ENCODE assay signal across 16 cellular contexts in the genomic region with DNA sequence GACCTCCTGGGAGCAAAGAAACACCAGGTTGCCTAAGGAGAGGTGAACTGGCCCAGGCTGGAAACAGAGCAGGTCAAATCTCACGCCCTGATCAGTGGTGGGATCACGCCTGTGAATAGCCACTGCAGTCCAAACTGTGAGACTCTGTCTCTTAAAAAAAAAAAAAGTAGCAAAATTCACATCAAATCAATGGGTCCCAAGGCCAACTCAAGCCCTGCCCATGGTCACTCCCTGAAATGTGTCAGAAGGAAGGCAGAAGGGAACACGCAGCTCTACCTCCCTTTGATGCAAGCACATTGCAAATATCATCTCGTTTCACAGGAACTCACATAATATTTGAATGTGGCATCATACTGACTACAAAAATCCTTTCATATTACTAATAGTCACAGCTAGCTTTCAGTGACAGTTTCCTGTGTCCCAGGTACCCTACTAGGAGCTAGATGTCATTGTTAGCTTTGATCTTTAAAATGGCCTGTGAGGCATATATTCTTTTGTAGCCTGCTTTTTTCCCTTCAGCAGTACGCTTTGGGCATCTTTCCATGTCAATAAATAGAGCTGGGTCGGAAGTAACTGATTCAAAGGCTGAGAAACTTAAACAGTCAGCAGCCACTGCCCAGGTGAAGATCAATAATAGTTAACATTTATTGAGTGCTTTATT. TPM values are rescaled to one million over a fixed set of nuclear protein-coding genes. Genes with fewer than 3 reads are reported as not detected.
DNase-seq lines count a peak whose midpoint lies in the region; ATAC-seq, FAIRE-seq and TF ChIP-seq lines count a peak whose summit lies in the region.
"Had no signal": no experiment of that assay in that cellular context is flagged by ENCODE, and none has a peak within 500 bp of the region (broad histone marks: within the 10 kb centered on the region; RNA-seq: fewer than 3 reads in every experiment).

No MANE protein-coding gene starts in this region.

- H3K9me3 Mint-ChIP-seq in WTC11: no peaks in the 10 kb centered on the region
- H3K9me3 Mint-ChIP-seq: activated naive CD4-positive, alpha-beta T cell treated with anti-CD3 and anti-CD28 coated beads, Interleukin-2, amount 10 ng/mL, durations not matched to agents 7 days and 5 days; immature natural killer cell; stimulated activated naive CD8-positive, alpha-beta T cell treated with anti-CD3 and anti-CD28 coated beads, Interleukin-15, Interleukin-2, amounts not matched to agents 100 ng/mL and 50 ng/mL, for 24 hours had no signal

- POLR2A ChIA-PET in WTC11 (lab: Charles Lee): no interaction called here

- ATAC-seq in Right ventricle myocardium superior (ENCODE audit: poor library complexity) (peak; percentile 18), left ventricle myocardium superior (no peak), WTC11 (no peak), GM21367 (IDR thresholded peaks at IDR 0.05; ENCODE audit: unreplicated experiment) (no peak)
- ATAC-seq: lower lobe of right lung had no signal

- no peaks in the 10 kb centered on the region; the same call in 1 of the 2 replicates for H3K27me3 Mint-ChIP-seq in WTC11 (ENCODE audit: low read depth)
- H3K27me3 Mint-ChIP-seq: stimulated activated naive CD8-positive, alpha-beta T cell treated with anti-CD3 and anti-CD28 coated beads, Interleukin-15, Interleukin-2, amounts not matched to agents 100 ng/mL and 50 ng/mL, for 24 hours had no signal

- H3K36me3 Mint-ChIP-seq in WTC11: no peaks in the 10 kb centered on the region
- H3K36me3 Mint-ChIP-seq: activated naive CD4-positive, alpha-beta T cell treated with anti-CD3 and anti-CD28 coated beads, Interleukin-2, amount 10 ng/mL, durations not matched to agents 7 days and 5 days; immature natural killer cell had no signal

- no peak for FAIRE-seq in GM12892 (lab: Jason Lieb, UNC)

- H3K27ac Mint-ChIP-seq in WTC11: no peak overlapping the region
- H3K27ac Mint-ChIP-seq: activated naive CD4-positive, alpha-beta T cell treated with anti-CD3 and anti-CD28 coated beads, Interleukin-2, amount 10 ng/mL, durations not matched to agents 7 days and 5 days; immature natural killer cell; stimulated activated naive CD8-positive, alpha-beta T cell treated with anti-CD3 and anti-CD28 coated beads, Interleukin-15, Interleukin-2, amounts not matched to agents 100 ng/mL and 50 ng/mL, for 24 hours had no signal

- no peak for TF ChIP-seq POLR2A in GM12892 (IDR thresholded peaks at IDR 0.05; ENCODE audit: low read depth, low read length)

- TF ChIP-seq CTCF in WTC11 (IDR thresholded peaks at IDR 0.05): no peak

- peaks cover 10% of the 10 kb centered on the region for H3K4me1 Mint-ChIP-seq in WTC11
- H3K4me1 Mint-ChIP-seq: activated naive CD4-positive, alpha-beta T cell treated with anti-CD3 and anti-CD28 coated beads, Interleukin-2, amount 10 ng/mL, durations not matched to agents 7 days and 5 days; immature natural killer cell had no signal

- intact Hi-C loops in Right ventricle myocardium superior (cut with DNase I): loop anchor here (2.0 kb wide), 1 partner anchor 244 kb away; no protein-coding TSS in a partner anchor
- intact Hi-C loops in left ventricle myocardium superior (cut with micrococcal nuclease): loop anchor here (10.0 kb wide), 1 partner anchor 246 kb away; the partner anchor contains the start of gene OSER1

- no peak for DNase-seq in Right ventricle myocardium superior
- no peak for DNase-seq in left ventricle myocardium superior
- no peak for DNase-seq in WTC11 (ENCODE audit: low spot score)
- peak; percentile 60 for DNase-seq in mucosa of gallbladder (ENCODE audit: low spot score)
- DNase-seq in NCI-H526 (lab: John Stamatoyannopoulos, UW): no peak
- no peak for DNase-seq in RPMI8226
- DNase-seq in GM12892 (ENCODE audit: insufficient read length): no peak
- DNase-seq: activated naive CD4-positive, alpha-beta T cell treated with anti-CD3 and anti-CD28 coated beads, Interleukin-2, amount 10 ng/mL, durations not matched to agents 7 days and 5 days; activated T-cell treated with anti-CD3 and anti-CD28 coated beads, Interleukin-2, amount 50 U/mL, for 48 hours; anterior cingulate cortex; lower lobe of right lung; occipital lobe; trophoblast cell had no signal

- CTCF ChIA-PET in WTC11 (lab: Charles Lee): interaction anchor here (0.9 to 2.3 kb wide), 6 partner anchors 10 to 244 kb away, joined by 3 to 10 read pairs (median 5); no protein-coding TSS in a partner anchor

- no peak overlapping the region for H3K4me3 Mint-ChIP-seq in WTC11
- H3K4me3 Mint-ChIP-seq: activated naive CD4-positive, alpha-beta T cell treated with anti-CD3 and anti-CD28 coated beads, Interleukin-2, amount 10 ng/mL, durations not matched to agents 7 days and 5 days; immature natural killer cell; stimulated activated naive CD8-positive, alpha-beta T cell treated with anti-CD3 and anti-CD28 coated beads, Interleukin-15, Interleukin-2, amounts not matched to agents 100 ng/mL and 50 ng/mL, for 24 hours had no signal

TF ChIP-seq in WTC11, 78 proteins besides CTCF, POLR2A, EP300 and RAD21 (continues in another document):
- no peak for TF ChIP-seq FOXP1 (CRISPR knock-in tag; IDR thresholded peaks at IDR 0.05; ENCODE audit: borderline replicate concordance)
- no peak for TF ChIP-seq NFYB (CRISPR knock-in tag; conservative IDR thresholded peaks at IDR 0.05; ENCODE audit: low read depth)
- no peak for TF ChIP-seq ZNF317 (CRISPR knock-in tag; IDR thresholded peaks at IDR 0.05; ENCODE audit: borderline replicate concordance, low read depth)
- TF ChIP-seq RORB (CRISPR knock-in tag; IDR thresholded peaks at IDR 0.05): no peak
- no peak for TF ChIP-seq E2F4 (CRISPR knock-in tag; IDR thresholded peaks at IDR 0.05; ENCODE audit: borderline replicate concordance, low read depth)
- TF ChIP-seq MYBL2 (CRISPR knock-in tag; IDR thresholded peaks at IDR 0.05): no peak
- TF ChIP-seq, protein P1, sequence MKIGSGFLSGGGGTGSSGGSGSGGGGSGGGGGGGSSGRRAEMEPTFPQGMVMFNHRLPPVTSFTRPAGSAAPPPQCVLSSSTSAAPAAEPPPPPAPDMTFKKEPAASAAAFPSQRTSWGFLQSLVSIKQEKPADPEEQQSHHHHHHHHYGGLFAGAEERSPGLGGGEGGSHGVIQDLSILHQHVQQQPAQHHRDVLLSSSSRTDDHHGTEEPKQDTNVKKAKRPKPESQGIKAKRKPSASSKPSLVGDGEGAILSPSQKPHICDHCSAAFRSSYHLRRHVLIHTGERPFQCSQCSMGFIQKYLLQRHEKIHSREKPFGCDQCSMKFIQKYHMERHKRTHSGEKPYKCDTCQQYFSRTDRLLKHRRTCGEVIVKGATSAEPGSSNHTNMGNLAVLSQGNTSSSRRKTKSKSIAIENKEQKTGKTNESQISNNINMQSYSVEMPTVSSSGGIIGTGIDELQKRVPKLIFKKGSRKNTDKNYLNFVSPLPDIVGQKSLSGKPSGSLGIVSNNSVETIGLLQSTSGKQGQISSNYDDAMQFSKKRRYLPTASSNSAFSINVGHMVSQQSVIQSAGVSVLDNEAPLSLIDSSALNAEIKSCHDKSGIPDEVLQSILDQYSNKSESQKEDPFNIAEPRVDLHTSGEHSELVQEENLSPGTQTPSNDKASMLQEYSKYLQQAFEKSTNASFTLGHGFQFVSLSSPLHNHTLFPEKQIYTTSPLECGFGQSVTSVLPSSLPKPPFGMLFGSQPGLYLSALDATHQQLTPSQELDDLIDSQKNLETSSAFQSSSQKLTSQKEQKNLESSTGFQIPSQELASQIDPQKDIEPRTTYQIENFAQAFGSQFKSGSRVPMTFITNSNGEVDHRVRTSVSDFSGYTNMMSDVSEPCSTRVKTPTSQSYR (CRISPR knock-in tag; IDR thresholded peaks at IDR 0.05): no peak
- peak; percentile 60; the same call in 1 of the 2 replicates for TF ChIP-seq PREB (CRISPR knock-in tag; IDR thresholded peaks at IDR 0.05; ENCODE audit: borderline replicate concordance)
- TF ChIP-seq ZNF423 (CRISPR knock-in tag; IDR thresholded peaks at IDR 0.05): no peak
- TF ChIP-seq GABPB1 (CRISPR knock-in tag; IDR thresholded peaks at IDR 0.05): peak; percentile 40; the same call in 1 of the 2 replicates

RNA-seq across cellular contexts. Expression of gene TTPAL, which starts 14.4 kb away (rescaled TPM):
- total RNA-seq in Right ventricle myocardium superior (3.4 TPM), left ventricle myocardium superior (4.1 TPM), WTC11 (2021) (10.3 to 16.5 TPM (median 13.7 TPM) in 3 replicates), mucosa of gallbladder (14.8 TPM)
- 9.3 TPM for polyA plus RNA-seq in GM12892 (2012; ENCODE audit: missing spikeins)
